In genomic region chr21:30408782-30409494, GRCh38 we compare ENCODE assay signal across 6 cellular contexts. TPM values are rescaled to one million over a fixed set of nuclear protein-coding genes. Genes with fewer than 3 reads are reported as not detected.
A peak's percentile ranks its signal among the peaks of the same experiment; 100 is the strongest.
DNase-seq lines count a peak whose midpoint lies in the region; ATAC-seq, FAIRE-seq and TF ChIP-seq lines count a peak whose summit lies in the region.

No MANE protein-coding gene starts in this region.

- POLR2A ChIA-PET in HCT116 (lab: Charles Lee) = no interaction called here
- POLR2A ChIA-PET in CD8-positive, alpha-beta memory T cell (lab: Charles Lee) = no interaction called here

- H3K4me1 ChIP-seq in HCT116 (ENCODE audit: control insufficient read depth in 1 of 2, insufficient read depth in 2 of 2, low read length in 2 of 2) (no peaks in the 10 kb centered on the region), fibroblast of lung (ENCODE audit: control insufficient read depth, extremely low read depth, insufficient read depth, low read length) (no peaks in the 10 kb centered on the region)
- no peaks in the 10 kb centered on the region for H3K4me1 ChIP-seq in CD8-positive, alpha-beta memory T cell (ENCODE audit: insufficient read depth, low read length)

- RAD21 ChIA-PET in HCT116 (lab: Charles Lee; ENCODE audit: low non-redundant PET in 1 of 2, low total read pairs in 2 of 2, uncharacterized antibody in 2 of 2, unreplicated experiment in 2 of 2) = no interaction called here

- no peaks in the 10 kb centered on the region for H3K4me1 Mint-ChIP-seq in CD8-positive, alpha-beta memory T cell

- H2AFZ ChIP-seq in HCT116 (ENCODE audit: low read depth, low read length, poor library complexity, severe bottlenecking) = no peak overlapping the region
- no peak overlapping the region for H2AFZ ChIP-seq in fibroblast of lung (ENCODE audit: low read length)

- H3K4me3 ChIP-seq in HCT116 (replicated peaks in 1 of 2; ENCODE audit: low read depth in 1 of 2, low read length in 2 of 2) = no peak overlapping the region
- no peak overlapping the region for H3K4me3 ChIP-seq in fibroblast of lung (replicated peaks in 1 of 4; ENCODE audit: control extremely low read depth in 1 of 4, insufficient read depth in 1 of 4, low read depth in 3 of 4, low read length in 4 of 4)
- H3K4me3 ChIP-seq in CD8-positive, alpha-beta memory T cell (ENCODE audit: low read length) = no peak overlapping the region

- DNase-seq in HCT116 (ENCODE audit: low read depth, low spot score) (peak; percentile 2), NCI-H774 (lab: John Stamatoyannopoulos, UW) (peak; percentile 46), fibroblast of lung (ENCODE audit: low read depth in 2 of 2) (peak; percentile 5 to 9), urothelium cell line (ENCODE audit: low spot score) (peak; percentile 70), cortex of kidney (lab: John Stamatoyannopoulos, UW) (no peak)
- no peak for DNase-seq in CD8-positive, alpha-beta memory T cell

- TF ChIP-seq RAD21 in HCT116 (IDR thresholded peaks at IDR 0.05; ENCODE audit: low read depth) = no peak; the same call in 1 of the 2 replicates

- intact Hi-C loops in HCT116 (cut with micrococcal nuclease) = no loop called here

- TF ChIP-seq CTCF in HCT116 (IDR thresholded peaks at IDR 0.05 in 2 of 3, conservative IDR thresholded peaks at IDR 0.05 in 1 of 3; ENCODE audit: borderline replicate concordance in 1 of 3, insufficient read depth in 1 of 3, low read depth in 2 of 3, low read length in 2 of 3) (no peak), fibroblast of lung (conservative IDR thresholded peaks at IDR 0.05 in 1 of 2, IDR thresholded peaks at IDR 0.05 in 1 of 2; ENCODE audit: low read depth in 1 of 2, low read length in 2 of 2) (no peak)

- H3K36me3 ChIP-seq in HCT116 (ENCODE audit: control insufficient read depth in 1 of 2, insufficient read depth in 2 of 2, low read length in 2 of 2) (no peaks in the 10 kb centered on the region), fibroblast of lung (ENCODE audit: control insufficient read depth, insufficient read depth, low read length) (no peaks in the 10 kb centered on the region)
- H3K36me3 ChIP-seq in CD8-positive, alpha-beta memory T cell (ENCODE audit: insufficient read depth, low read length) = no peaks in the 10 kb centered on the region

- H4K20me1 ChIP-seq in HCT116 (ENCODE audit: insufficient read depth) (no peaks in the 10 kb centered on the region), fibroblast of lung (ENCODE audit: control insufficient read depth, extremely low read depth, insufficient read depth, low read length) (no peaks in the 10 kb centered on the region)

- H3K79me2 ChIP-seq in HCT116 (ENCODE audit: insufficient read depth, low read length) = no peaks in the 10 kb centered on the region
- H3K79me2 ChIP-seq in fibroblast of lung (ENCODE audit: control insufficient read depth, insufficient read depth, low read length) = no peaks in the 10 kb centered on the region

- no TSS peak for BruUV-seq in HCT116 (replicated peaks; lab: Mats Ljungman, UMichigan)

- H3K27ac ChIP-seq in HCT116 (ENCODE audit: low read depth, low read length) (no peak overlapping the region), fibroblast of lung (ENCODE audit: insufficient read depth, low read length) (no peak overlapping the region)
- no peak overlapping the region for H3K27ac ChIP-seq in CD8-positive, alpha-beta memory T cell (ENCODE audit: low read depth, low read length)

- H3K9ac ChIP-seq in HCT116 (ENCODE audit: low read length) (no peak overlapping the region), fibroblast of lung (ENCODE audit: insufficient read depth, low read length) (no peak overlapping the region)

- no peak for TF ChIP-seq POLR2A in HCT116 (IDR thresholded peaks at IDR 0.05; ENCODE audit: borderline replicate concordance, extremely low read depth, insufficient read depth, insufficient read length)

- H3K9me3 ChIP-seq in HCT116 (ENCODE audit: control insufficient read depth in 1 of 2, insufficient read depth in 1 of 2, low read depth in 1 of 2, low read length in 2 of 2) (peaks cover 12 to 19% of the 10 kb centered on the region in 2 experiments; a peak in 3 of 4 replicates), fibroblast of lung (ENCODE audit: control insufficient read depth, insufficient read depth, low read depth, low read length) (no peaks in the 10 kb centered on the region)
- no peaks in the 10 kb centered on the region for H3K9me3 ChIP-seq in CD8-positive, alpha-beta memory T cell (ENCODE audit: low read length)

- no peaks in the 10 kb centered on the region for H3K9me2 ChIP-seq in HCT116 (ENCODE audit: insufficient read depth)

- CTCF ChIA-PET in HCT116 (lab: Charles Lee) = no interaction called here
- CTCF ChIA-PET in CD8-positive, alpha-beta memory T cell (lab: Charles Lee) = no interaction called here

- peak; percentile 94 for FAIRE-seq in urothelium cell line (lab: Jason Lieb, UNC)

- H3K4me2 ChIP-seq in HCT116 (ENCODE audit: low read length) = no peak overlapping the region
- no peak overlapping the region for H3K4me2 ChIP-seq in fibroblast of lung (ENCODE audit: extremely low read depth, insufficient read depth, low read length)

- no peaks in the 10 kb centered on the region for H3K36me3 Mint-ChIP-seq in CD8-positive, alpha-beta memory T cell

- peaks cover 2 to 21% (median 11%) of the 10 kb centered on the region in 5 donors for H3K9me3 Mint-ChIP-seq in CD8-positive, alpha-beta memory T cell

- no peak overlapping the region for H3K27ac Mint-ChIP-seq in CD8-positive, alpha-beta memory T cell

- H3K27me3 Mint-ChIP-seq in CD8-positive, alpha-beta memory T cell = peaks cover 0 to 2% of the 10 kb centered on the region in 2 donors

- ATAC-seq in HCT116 = no peak

- no peak overlapping the region for H3K4me3 Mint-ChIP-seq in CD8-positive, alpha-beta memory T cell

- H3K27me3 ChIP-seq in HCT116 (ENCODE audit: insufficient read depth, low read length) (no peaks in the 10 kb centered on the region), fibroblast of lung (ENCODE audit: control insufficient read depth, insufficient read depth, low read length) (no peaks in the 10 kb centered on the region)
- H3K27me3 ChIP-seq in CD8-positive, alpha-beta memory T cell (ENCODE audit: insufficient read depth, low read length, poor library complexity, severe bottlenecking) = no peaks in the 10 kb centered on the region

TF ChIP-seq in HCT116, 20 proteins besides CTCF, POLR2A, EP300 and RAD21:
- TF ChIP-seq SP1 (IDR thresholded peaks at IDR 0.05; ENCODE audit: low read depth) = no peak
- TF ChIP-seq CBX3 (IDR thresholded peaks at IDR 0.05; ENCODE audit: low read depth) = no peak
- TF ChIP-seq EZH2 (IDR thresholded peaks at IDR 0.05) = no peak
- no peak for TF ChIP-seq SRF (IDR thresholded peaks at IDR 0.05; ENCODE audit: low read depth)
- TF ChIP-seq TCF7L2 (IDR thresholded peaks at IDR 0.05; ENCODE audit: borderline replicate concordance, extremely low read depth, insufficient read depth, insufficient read length) = peak; percentile 21
- TF ChIP-seq JUND (IDR thresholded peaks at IDR 0.05) = no peak
- no peak for TF ChIP-seq ATF3 (IDR thresholded peaks at IDR 0.05)
- no peak for TF ChIP-seq ZFX (IDR thresholded peaks at IDR 0.05)
- no peak for TF ChIP-seq FOSL1 (IDR thresholded peaks at IDR 0.05; ENCODE audit: low read depth)

RNA-seq across cellular contexts. Expression of gene KRTAP13-1, which starts 13.1 kb away (rescaled TPM):
- total RNA-seq in HCT116 (2021; ENCODE audit: unreplicated experiment) (not detected), fibroblast of lung (not detected in 2 replicates)
- polyA plus RNA-seq in HCT116 (2012) = not detected in 2 replicates
- polyA plus RNA-seq in fibroblast of lung = not detected in 2 replicates
- not detected in 2 replicates for polyA plus RNA-seq in fibroblast of lung (2012)
- polyA minus RNA-seq in fibroblast of lung (ENCODE audit: low replicate concordance) = not detected in 2 replicates
- total RNA-seq in CD8-positive, alpha-beta memory T cell = not detected
- not detected for polyA plus RNA-seq in CD8-positive, alpha-beta memory T cell

RNA-seq across cellular contexts. Expression of gene KRTAP13-3, which starts 16.8 kb away (rescaled TPM):
- not detected for total RNA-seq in HCT116 (2021; ENCODE audit: unreplicated experiment)
- not detected in 2 replicates for polyA plus RNA-seq in HCT116 (2012)
- total RNA-seq in fibroblast of lung = not detected in 2 replicates
- not detected in 2 replicates for polyA plus RNA-seq in fibroblast of lung
- not detected in 2 replicates for polyA plus RNA-seq in fibroblast of lung (2012)
- polyA minus RNA-seq in fibroblast of lung (ENCODE audit: low replicate concordance) = not detected in 2 replicates
- not detected for total RNA-seq in CD8-positive, alpha-beta memory T cell
- not detected for polyA plus RNA-seq in CD8-positive, alpha-beta memory T cell

RNA-seq across cellular contexts. Expression of gene KRTAP13-4, which starts 21.1 kb away (rescaled TPM):
- not detected for total RNA-seq in HCT116 (2021; ENCODE audit: unreplicated experiment)
- not detected in 2 replicates for polyA plus RNA-seq in HCT116 (2012)
- total RNA-seq in fibroblast of lung = not detected in 2 replicates
- not detected in 2 replicates for polyA plus RNA-seq in fibroblast of lung
- not detected in 2 replicates for polyA plus RNA-seq in fibroblast of lung (2012)
- not detected in 2 replicates for polyA minus RNA-seq in fibroblast of lung (ENCODE audit: low replicate concordance)
- total RNA-seq in CD8-positive, alpha-beta memory T cell = not detected
- polyA plus RNA-seq in CD8-positive, alpha-beta memory T cell = not detected

RNA-seq across cellular contexts. Expression of gene KRTAP15-1, which starts 31.1 kb away (rescaled TPM):
- total RNA-seq in HCT116 (2021; ENCODE audit: unreplicated experiment) (not detected), fibroblast of lung (not detected in 2 replicates)
- polyA plus RNA-seq in HCT116 (2012) = not detected in 2 replicates
- not detected in 2 replicates for polyA plus RNA-seq in fibroblast of lung
- not detected in 2 replicates for polyA plus RNA-seq in fibroblast of lung (2012)
- polyA minus RNA-seq in fibroblast of lung (ENCODE audit: low replicate concordance) = not detected in 2 replicates
- not detected for total RNA-seq in CD8-positive, alpha-beta memory T cell
- not detected for polyA plus RNA-seq in CD8-positive, alpha-beta memory T cell

RNA-seq across cellular contexts. Expression of gene KRTAP13-2, which starts 36.9 kb away (rescaled TPM):
- total RNA-seq in HCT116 (2021; ENCODE audit: unreplicated experiment) (not detected), fibroblast of lung (not detected in 2 replicates)
- polyA plus RNA-seq in HCT116 (2012) = not detected in 2 replicates
- not detected in 2 replicates for polyA plus RNA-seq in fibroblast of lung
- polyA plus RNA-seq in fibroblast of lung (2012) = not detected in 2 replicates
- not detected in 2 replicates for polyA minus RNA-seq in fibroblast of lung (ENCODE audit: low replicate concordance)
- total RNA-seq in CD8-positive, alpha-beta memory T cell = not detected
- not detected for polyA plus RNA-seq in CD8-positive, alpha-beta memory T cell

Comparison
In these comparisons a context has a peak if more than half of its experiments do, and no peak if none do; other contexts are left out.
1. DNase-seq: peak in HCT116 (single experiment), NCI-H774 (single experiment), fibroblast of lung (2 of 2) and urothelium cell line (single experiment); none in cortex of kidney (single experiment) and CD8-positive, alpha-beta memory T cell (0 of 5).